In genomic region chr6:87287251-87287650, GRCh38 we compare ENCODE assay signal across 20 cellular contexts. TPM values are rescaled to one million over a fixed set of nuclear protein-coding genes. Genes with fewer than 3 reads are reported as not detected.
DNase-seq lines count a peak whose midpoint lies in the region; ATAC-seq and TF ChIP-seq lines count a peak whose summit lies in the region.
"Had no signal": no experiment of that assay in that cellular context is flagged by ENCODE, and none has a peak within 500 bp of the region (broad histone marks: within the 10 kb centered on the region; RNA-seq: fewer than 3 reads in every experiment).

No MANE protein-coding gene starts in this region.

- no peak overlapping the region for H2AFZ ChIP-seq in IMR-90 (replicated peaks; ENCODE audit: low read length, poor library complexity)

- DNase-seq in AG10803 (ENCODE audit: low read depth) = peak; percentile 7
- DNase-seq in IMR-90 = peak; percentile 30
- DNase-seq in choroid plexus epithelial cell (ENCODE audit: low read depth) = peak; percentile 23
- DNase-seq in foreskin melanocyte = peak; percentile 67
- no peak for DNase-seq in omental fat pad (ENCODE audit: low spot score)
- no peak for DNase-seq in iPS-NIHi11 (ENCODE audit: low spot score)
- DNase-seq in spleen = no peak
- DNase-seq: CD8-positive, alpha-beta T cell; DMS79; KG1; NCI-H1436; NCI-H2029 treated with DMSO at 0.1 percent for 48 hours; NCI-H82 had no signal

- no peaks in the 10 kb centered on the region for H3K9me1 ChIP-seq in IMR-90 (ENCODE audit: insufficient read depth, low read length)

- dilution Hi-C loops in IMR-90 (cut with HindIII; ENCODE audit: low sequenced_read_pairs, unreplicated experiment) = no loop called here

- H3K56ac ChIP-seq in IMR-90 (ENCODE audit: extremely low read depth, insufficient read depth, low read length) = no peak overlapping the region

- no CpG with 5 or more reads among the region's 2 CpGs for WGBS in IMR-90 (ENCODE audit: extremely low coverage in 2 of 2, insufficient read length in 1 of 2), 2 experiments
- WGBS in spleen, 5 donors = 75 to 89% (median 77%) methylated on average over 2 of the region's 2 CpGs

- H3K23ac ChIP-seq in IMR-90 (ENCODE audit: low read depth, low read length) = no peak overlapping the region

- no peak overlapping the region for H2BK15ac ChIP-seq in IMR-90 (ENCODE audit: low read depth, low read length)

- ATAC-seq in IMR-90 (ENCODE audit: low read depth) = peak; percentile 64; the same call in 1 of the 2 replicates
- no peak for ATAC-seq in HG02938 (IDR thresholded peaks at IDR 0.05; ENCODE audit: unreplicated experiment)
- ATAC-seq in omental fat pad (ENCODE audit: low FRiP score) = no peak
- ATAC-seq: CD8-positive, alpha-beta T cell; GM12878; Panc1; Right ventricle myocardium inferior had no signal

- no peak overlapping the region for H3K27ac ChIP-seq in IMR-90 (ENCODE audit: insufficient read depth, low read length)
- H3K27ac ChIP-seq in spleen = peak overlapping the region in 2 of 8 donors; percentile 12 to 44
- H3K27ac ChIP-seq: BLaER1 had no signal

- no peaks in the 10 kb centered on the region for H3K4me1 ChIP-seq in IMR-90 (ENCODE audit: control insufficient read depth, insufficient read depth, low read length)
- no peaks in the 10 kb centered on the region for H3K4me1 ChIP-seq in spleen
- H3K4me1 ChIP-seq: HAP-1 had no signal

- no peak overlapping the region for H2AK5ac ChIP-seq in IMR-90 (ENCODE audit: low read depth, low read length)

- TF ChIP-seq CTCF in AG10803 (conservative IDR thresholded peaks at IDR 0.05; ENCODE audit: low read length) = no peak
- no peak for TF ChIP-seq CTCF in IMR-90 (conservative IDR thresholded peaks at IDR 0.05; ENCODE audit: low read depth, low read length)
- no peak for TF ChIP-seq CTCF in choroid plexus epithelial cell (conservative IDR thresholded peaks at IDR 0.05; ENCODE audit: low read depth, low read length)
- no peak for TF ChIP-seq CTCF in omental fat pad (IDR thresholded peaks at IDR 0.05)
- no peak for TF ChIP-seq CTCF in spleen (IDR thresholded peaks at IDR 0.05 in 8 of 11, conservative IDR thresholded peaks at IDR 0.05 in 3 of 11)

- H4K91ac ChIP-seq in IMR-90 (ENCODE audit: insufficient read depth, low read depth, low read length) = no peak overlapping the region

- H2AK9ac ChIP-seq in IMR-90 (replicated peaks; ENCODE audit: low read depth, low read length, poor library complexity) = no peak overlapping the region

- intact Hi-C loops in IMR-90 (cut with micrococcal nuclease) = no loop called here
- intact Hi-C loops in spleen (cut with DNase I; ENCODE audit: low total_unique reads) = no loop called here

- BruUV-seq in IMR-90 (replicated peaks; lab: Mats Ljungman, UMichigan) = no TSS peak

- no peak overlapping the region for H3K9ac ChIP-seq in IMR-90 (ENCODE audit: low read depth, low read length)
- H3K9ac ChIP-seq: BLaER1 had no signal

- no peak overlapping the region for H4K5ac ChIP-seq in IMR-90 (ENCODE audit: low read depth, low read length)

- no peak overlapping the region for H3K4ac ChIP-seq in IMR-90 (ENCODE audit: low read depth, low read length)

- H3K4me3 ChIP-seq in AG10803 (ENCODE audit: low read length) (no peak overlapping the region), IMR-90 (ENCODE audit: insufficient read depth, low read depth, low read length) (no peak overlapping the region), choroid plexus epithelial cell (ENCODE audit: low read depth, low read length) (no peak overlapping the region), spleen (no peak overlapping the region)
- H3K4me3 ChIP-seq: BLaER1, GM12878, HAP-1 had no signal

- H3K9me3 ChIP-seq in IMR-90 (ENCODE audit: control insufficient read depth, insufficient read depth, low read length) (no peaks in the 10 kb centered on the region), spleen (no peaks in the 10 kb centered on the region)
- H3K9me3 ChIP-seq: BLaER1, HAP-1 had no signal

- no peak for TF ChIP-seq POLR2A in IMR-90 (IDR thresholded peaks at IDR 0.05; ENCODE audit: low read depth, low read length)
- no peak for TF ChIP-seq POLR2A in spleen (IDR thresholded peaks at IDR 0.05)

- no peak overlapping the region for H3K18ac ChIP-seq in IMR-90 (ENCODE audit: low read depth, low read length)

- no peak overlapping the region for H4K8ac ChIP-seq in IMR-90 (ENCODE audit: low read depth in 2 of 2, low read length in 2 of 2)

- CTCF ChIA-PET in IMR-90 (lab: Yijun Ruan, JAX) = no interaction called here

- no peaks in the 10 kb centered on the region for H3K36me3 ChIP-seq in IMR-90 (ENCODE audit: control insufficient read depth, insufficient read depth, low read length)
- no peaks in the 10 kb centered on the region for H3K36me3 ChIP-seq in spleen
- H3K36me3 ChIP-seq: BLaER1, HAP-1 had no signal

- in situ Hi-C loops in IMR-90 (cut with MboI; ENCODE audit: low sequenced_read_pairs) = no loop called here

- H3K4me2 ChIP-seq in IMR-90 (ENCODE audit: low read depth, low read length) = no peak overlapping the region
- H3K4me2 ChIP-seq: BLaER1 had no signal

- no peak overlapping the region for H2BK120ac ChIP-seq in IMR-90 (ENCODE audit: low read depth, low read length)

- H3K14ac ChIP-seq in IMR-90 (replicated peaks; ENCODE audit: low read depth, low read length) = no peak overlapping the region

- TF ChIP-seq RAD21 in IMR-90 (IDR thresholded peaks at IDR 0.05; ENCODE audit: low read length) = no peak

- no peaks in the 10 kb centered on the region for H3K79me1 ChIP-seq in IMR-90 (ENCODE audit: low read depth in 1 of 2, low read length in 2 of 2)

- POLR2A ChIA-PET in IMR-90 (lab: Charles Lee; ENCODE audit: unreplicated experiment) = no interaction called here

- H2BK20ac ChIP-seq in IMR-90 (ENCODE audit: low read depth, low read length) = no peak overlapping the region

- no peak overlapping the region for H2BK5ac ChIP-seq in IMR-90 (ENCODE audit: low read depth, low read length, poor library complexity, severe bottlenecking)

- no peaks in the 10 kb centered on the region for H4K20me1 ChIP-seq in IMR-90 (ENCODE audit: insufficient read depth, low read length)
- H4K20me1 ChIP-seq: BLaER1 had no signal

- H3K27me3 ChIP-seq in IMR-90 (ENCODE audit: control insufficient read depth, insufficient read depth, low read length) (peaks cover 5% of the 10 kb centered on the region), spleen (replicated peaks in 1 of 7) (peaks cover 0 to 5% (median 0%) of the 10 kb centered on the region in 7 donors)
- H3K27me3 ChIP-seq: BLaER1 had no signal

TF ChIP-seq in IMR-90, 13 proteins besides CTCF, POLR2A, EP300 and RAD21:
- no peak for TF ChIP-seq MAZ (IDR thresholded peaks at IDR 0.05; ENCODE audit: borderline replicate concordance, low read depth, low read length)
- TF ChIP-seq MAFK (IDR thresholded peaks at IDR 0.05; ENCODE audit: low read depth, low read length) = no peak
- TF ChIP-seq RFX5 (IDR thresholded peaks at IDR 0.05; ENCODE audit: low read depth, low read length) = no peak
- TF ChIP-seq ELK1 (IDR thresholded peaks at IDR 0.05; ENCODE audit: borderline replicate concordance, low read depth, low read length) = no peak
- TF ChIP-seq NFE2L2 (IDR thresholded peaks at IDR 0.05; ENCODE audit: low read depth, low read length) = no peak
TF ChIP-seq in IMR-90: peak in this region for 0.

RNA-seq across cellular contexts. Expression of gene SMIM8, which starts 35.1 kb away (rescaled TPM):
- 3.6 and 5.3 TPM in 2 replicates for total RNA-seq in IMR-90 (2012; rRNA removed)
- polyA plus RNA-seq in IMR-90 (2012; rRNA removed) = 2.0 and 2.7 TPM in 2 replicates
- 0.29 and 0.94 TPM in 2 replicates for polyA plus RNA-seq in IMR-90 (2012; cell fraction: cytosol; rRNA removed)
- 1.2 and 4.6 TPM in 2 replicates for polyA plus RNA-seq in IMR-90 (2012; cell fraction: nucleus; rRNA removed; ENCODE audit: low replicate concordance)
- 10 to 100 TPM in 1 of 4 donors, 1 to 10 TPM in 3; 4.4 to 13.6 (median 5.9) TPM for total RNA-seq in omental fat pad
- 10 to 100 TPM; 11.1 to 18.6 (median 12.4) TPM for total RNA-seq in spleen
- polyA plus RNA-seq in spleen = 1 to 10 TPM; 4.2 to 6.8 (median 6.0) TPM

RNA-seq across cellular contexts. Expression of gene GJB7, which starts 41.8 kb away (rescaled TPM):
- total RNA-seq in IMR-90 (2012; rRNA removed) (not detected in 2 replicates), omental fat pad (not detected), spleen (not detected)
- polyA plus RNA-seq in IMR-90 (2012; rRNA removed) (not detected in 2 replicates), spleen (not detected)
- polyA plus RNA-seq in IMR-90 (2012; cell fraction: cytosol; rRNA removed) = not detected in 2 replicates
- polyA plus RNA-seq in IMR-90 (2012; cell fraction: nucleus; rRNA removed; ENCODE audit: low replicate concordance) = not detected in 2 replicates
- total RNA-seq: A172; CD8-positive, alpha-beta T cell; GM12878; Right ventricle myocardium inferior had no signal

RNA-seq across cellular contexts. Expression of gene C6orf163, which starts 57.4 kb away (rescaled TPM):
- total RNA-seq in IMR-90 (2012; rRNA removed) (0.90 and 1.7 TPM in 2 replicates), omental fat pad (1 to 10 TPM; 1.7 to 7.4 (median 2.0) TPM), spleen (10 to 100 TPM in 1 of 7 donors, 1 to 10 TPM in 6; 2.9 to 13.2 (median 6.1) TPM)
- polyA plus RNA-seq in IMR-90 (2012; rRNA removed) (0.43 and 0.55 TPM in 2 replicates), spleen (1 to 10 TPM in 2 of 3 donors, under 1 TPM in 1; 0.59 to 2.7 (median 2.7) TPM)
- polyA plus RNA-seq in IMR-90 (2012; cell fraction: cytosol; rRNA removed) = 0.03 TPM in 1 of 2 replicates, not detected in the other
- polyA plus RNA-seq in IMR-90 (2012; cell fraction: nucleus; rRNA removed; ENCODE audit: low replicate concordance) = 0.83 and 5.7 TPM in 2 replicates

Comparison
In these comparisons a context has a peak if more than half of its experiments do, and no peak if none do; other contexts are left out.
1. DNase-seq: peak in AG10803 (single experiment), IMR-90 (single experiment), choroid plexus epithelial cell (single experiment) and foreskin melanocyte (single experiment); none in omental fat pad (single experiment), iPS-NIHi11 (single experiment) and spleen (single experiment).